18 cellular contexts compared by ENCODE assay signal in genomic region chr16:17295948-17296347, GRCh38.
A peak's percentile ranks its signal among the peaks of the same experiment; 100 is the strongest.
DNase-seq lines count a peak whose midpoint lies in the region; ATAC-seq and TF ChIP-seq lines count a peak whose summit lies in the region.
"Had no signal": no experiment of that assay in that cellular context is flagged by ENCODE, and none has a peak within 500 bp of the region (broad histone marks: within the 10 kb centered on the region; RNA-seq: fewer than 3 reads in every experiment).

No MANE protein-coding gene starts in this region.

- H2BK5ac ChIP-seq in mesendoderm (ENCODE audit: low read length) = no peak overlapping the region

- peak overlapping the region; percentile 32 for H3K18ac ChIP-seq in mesendoderm (ENCODE audit: low read length)

- H3K27ac ChIP-seq in HUES48 (ENCODE audit: low read depth, low read length) = peak overlapping the region; percentile 45
- peak overlapping the region; percentile 32 for H3K27ac ChIP-seq in ectodermal cell (ENCODE audit: insufficient read depth, low read depth, low read length, poor library complexity, severe bottlenecking)
- H3K27ac ChIP-seq in mesendoderm (ENCODE audit: low read depth, low read length) = peak overlapping the region; percentile 13
- no peak overlapping the region for H3K27ac ChIP-seq in upper lobe of right lung
- H3K27ac ChIP-seq: upper lobe of left lung had no signal

- H2BK120ac ChIP-seq in mesendoderm (ENCODE audit: low read depth, low read length) = no peak overlapping the region

- H3K36me3 ChIP-seq in HUES48 (ENCODE audit: control insufficient read depth, insufficient read depth, low read length) = no peaks in the 10 kb centered on the region
- no peaks in the 10 kb centered on the region for H3K36me3 ChIP-seq in ectodermal cell (ENCODE audit: control insufficient read depth, insufficient read depth, low read length)
- no peaks in the 10 kb centered on the region for H3K36me3 ChIP-seq in mesendoderm (ENCODE audit: control insufficient read depth, insufficient read depth, low read length)
- no peaks in the 10 kb centered on the region for H3K36me3 ChIP-seq in upper lobe of right lung
- H3K36me3 ChIP-seq: upper lobe of left lung had no signal

- DNase-seq in mesendoderm = no peak
- peak; percentile 55 for DNase-seq in superior temporal gyrus (ENCODE audit: extremely low spot score)
- DNase-seq in A172 (ENCODE audit: low spot score) = no peak
- DNase-seq in upper lobe of right lung = no peak
- DNase-seq: activated CD4-positive, alpha-beta T cell treated with anti-CD3 and anti-CD28 coated beads for 36 hours; COR-L47; hippocampal formation; Kasumi-1; naive B cell; NCI-H2107; stimulated activated CD4-positive, alpha-beta T cell treated with anti-CD3 and anti-CD28 coated beads, Interleukin-2, amount 100 ng/mL, for 24 hours; stimulated activated naive CD4-positive, alpha-beta T cell; upper lobe of left lung had no signal

- H3K9ac ChIP-seq in HUES48 (ENCODE audit: low read depth, low read length) = no peak overlapping the region
- H3K9ac ChIP-seq in mesendoderm (ENCODE audit: low read length) = no peak overlapping the region

- H3K27me3 ChIP-seq in HUES48 (ENCODE audit: control insufficient read depth, insufficient read depth, low read length) (no peaks in the 10 kb centered on the region), ectodermal cell (ENCODE audit: control insufficient read depth, insufficient read depth, low read length, poor library complexity, severe bottlenecking) (no peaks in the 10 kb centered on the region), mesendoderm (ENCODE audit: insufficient read depth, low read length, poor library complexity) (no peaks in the 10 kb centered on the region), upper lobe of right lung (no peaks in the 10 kb centered on the region)
- H3K27me3 ChIP-seq: upper lobe of left lung had no signal

- H3K4me1 ChIP-seq in HUES48 (ENCODE audit: control insufficient read depth, insufficient read depth, low read length) (peaks cover 16% of the 10 kb centered on the region), ectodermal cell (ENCODE audit: control insufficient read depth, insufficient read depth, low read length) (peaks cover 11% of the 10 kb centered on the region), mesendoderm (ENCODE audit: control insufficient read depth, low read depth, low read length) (peaks cover 3% of the 10 kb centered on the region), upper lobe of right lung (no peaks in the 10 kb centered on the region)

- no peak overlapping the region for H4K5ac ChIP-seq in mesendoderm (ENCODE audit: low read length)

- no peak overlapping the region for H3K23ac ChIP-seq in mesendoderm (ENCODE audit: low read length)

- intact Hi-C loops in upper lobe of right lung (cut with DNase I) = no loop called here

- H4K8ac ChIP-seq in mesendoderm (ENCODE audit: low read depth, low read length) = no peak overlapping the region

- peak overlapping the region; percentile 48 for H3K4ac ChIP-seq in mesendoderm (ENCODE audit: low read depth, low read length)

- TF ChIP-seq CTCF in upper lobe of right lung (IDR thresholded peaks at IDR 0.05) = no peak

- H3K9me3 ChIP-seq in HUES48 (ENCODE audit: control insufficient read depth, insufficient read depth, low read length) (no peaks in the 10 kb centered on the region), ectodermal cell (ENCODE audit: control insufficient read depth, low read length) (no peaks in the 10 kb centered on the region), upper lobe of right lung (no peaks in the 10 kb centered on the region)
- H3K9me3 ChIP-seq: upper lobe of left lung had no signal

- no peak overlapping the region for H2AK5ac ChIP-seq in mesendoderm (ENCODE audit: low read length)

- H3K79me1 ChIP-seq in mesendoderm (ENCODE audit: low read length) = peaks cover 5% of the 10 kb centered on the region

- 88 to 93% methylated on average over 4 to 5 of the region's 5 CpGs for WGBS in ectodermal cell, 2 experiments
- WGBS in mesendoderm (ENCODE audit: extremely low coverage, insufficient coverage, low lambda C conversion rate) = no CpG with 5 or more reads among the region's 5 CpGs

- ATAC-seq in upper lobe of right lung (no peak), GM19463 (IDR thresholded peaks at IDR 0.05; ENCODE audit: unreplicated experiment) (no peak)
- ATAC-seq: activated CD4-positive, alpha-beta T cell treated with anti-CD3 and anti-CD28 coated beads for 36 hours had no signal

- no peak overlapping the region for H3K4me2 ChIP-seq in mesendoderm (ENCODE audit: low read length)

- H3K56ac ChIP-seq in mesendoderm (ENCODE audit: low read length) = no peak overlapping the region

- H3K79me2 ChIP-seq in mesendoderm (ENCODE audit: control insufficient read depth, insufficient read depth, low read length) = no peaks in the 10 kb centered on the region

- no peak overlapping the region for H2BK15ac ChIP-seq in mesendoderm (replicated peaks; ENCODE audit: low read depth)

- H3K4me3 ChIP-seq in HUES48 (ENCODE audit: low read depth, low read length) (no peak overlapping the region), ectodermal cell (ENCODE audit: insufficient read depth, low read depth, low read length) (no peak overlapping the region), mesendoderm (ENCODE audit: low read length) (no peak overlapping the region), upper lobe of right lung (no peak overlapping the region)
- H3K4me3 ChIP-seq: lung, skin epidermis, upper lobe of left lung had no signal
